ENCODE assay signal across 10 cellular contexts in genomic region chr9:110742741-110743371, GRCh38.
DNase-seq lines count a peak whose midpoint lies in the region; ATAC-seq, FAIRE-seq and TF ChIP-seq lines count a peak whose summit lies in the region.
"Had no signal": no experiment of that assay in that cellular context is flagged by ENCODE, and none has a peak within 500 bp of the region (broad histone marks: within the 10 kb centered on the region; RNA-seq: fewer than 3 reads in every experiment).

No MANE protein-coding gene starts in this region.

- no peaks in the 10 kb centered on the region for H3K79me2 ChIP-seq in keratinocyte (ENCODE audit: control insufficient read depth, insufficient read depth, low read length)

- TF ChIP-seq CTCF in body of pancreas (IDR thresholded peaks at IDR 0.05) (no peak), keratinocyte (optimal IDR thresholded peaks at IDR 0.05 in 1 of 3, IDR thresholded peaks at IDR 0.05 in 1 of 3, conservative IDR thresholded peaks at IDR 0.05 in 1 of 3; ENCODE audit: extremely low read depth in 1 of 3, insufficient read depth in 2 of 3, low read length in 3 of 3) (no peak)

- intact Hi-C loops in body of pancreas (cut with DNase I), result no loop called here

- peak overlapping the region; percentile 9 for H3K27ac ChIP-seq in HUES48 (ENCODE audit: low read depth, low read length)
- no peak overlapping the region for H3K27ac ChIP-seq in body of pancreas
- no peak overlapping the region for H3K27ac ChIP-seq in keratinocyte (ENCODE audit: control insufficient read depth, insufficient read depth, low read length)
- peak overlapping the region; percentile 3 for H3K27ac ChIP-seq in substantia nigra (ENCODE audit: low read depth, low read length, poor library complexity, severe bottlenecking)

- DNase-seq in body of pancreas (no peak), keratinocyte (ENCODE audit: low read depth, low spot score) (no peak), substantia nigra (lab: John Stamatoyannopoulos, UW) (peak in 6 of 49 donors; percentile 1 to 22 (median 8)), DMS 273 (lab: John Stamatoyannopoulos, UW; ENCODE audit: unreplicated experiment) (no peak), NCI-H2029 treated with DMSO at 0.1 percent for 48 hours (lab: John Stamatoyannopoulos, UW) (no peak)

- H3K36me3 ChIP-seq in HUES48 (ENCODE audit: control insufficient read depth, insufficient read depth, low read length) (no peaks in the 10 kb centered on the region), body of pancreas (replicated peaks in 1 of 2; ENCODE audit: insufficient read depth in 1 of 2, low read depth in 2 of 2) (no peaks in the 10 kb centered on the region), keratinocyte (ENCODE audit: control insufficient read depth in 2 of 2, extremely low read depth in 1 of 2, insufficient read depth in 2 of 2, low read length in 2 of 2) (no peaks in the 10 kb centered on the region)

- no peak for FAIRE-seq in keratinocyte (lab: Jason Lieb, UNC)

- peaks cover 14% of the 10 kb centered on the region; the same call in 1 of the 2 replicates for H3K4me1 ChIP-seq in HUES48 (ENCODE audit: control insufficient read depth, insufficient read depth, low read length)
- H3K4me1 ChIP-seq in body of pancreas, result no peaks in the 10 kb centered on the region
- peaks cover 31% of the 10 kb centered on the region for H3K4me1 ChIP-seq in keratinocyte (ENCODE audit: control insufficient read depth, extremely low read depth, insufficient read depth, low read length)

- H3K4me2 ChIP-seq in keratinocyte (ENCODE audit: control insufficient read depth, extremely low read depth, insufficient read depth, low read depth, low read length), result peak overlapping the region; percentile 44

- WGBS in body of pancreas, 2 donors, result 55 to 61% methylated on average over 8 of the region's 8 CpGs

- H3K9me1 ChIP-seq in keratinocyte (ENCODE audit: control insufficient read depth, extremely low read depth, insufficient read depth, low read length), result no peaks in the 10 kb centered on the region

- ATAC-seq in body of pancreas (peak; percentile 45), GM18873 (IDR thresholded peaks at IDR 0.05; ENCODE audit: low FRiP score, unreplicated experiment) (no peak), GM19351 (IDR thresholded peaks at IDR 0.05; ENCODE audit: unreplicated experiment) (no peak)
- ATAC-seq: stimulated activated memory B cell treated with anti-CD40 and anti-IgM and Interleukin-4, amounts not matched to agents 10 μg/mL and 1 μg/mL and 100 μg/mL, for 72 hours had no signal

- dilution Hi-C loops in keratinocyte (cut with MboI; ENCODE audit: extremely low pct_ligation_motif_present, low sequenced_read_pairs), result no loop called here

- H3K4me3 ChIP-seq in HUES48 (ENCODE audit: low read depth, low read length) (no peak overlapping the region), body of pancreas (no peak overlapping the region), keratinocyte (ENCODE audit: control insufficient read depth in 2 of 3, extremely low read depth in 1 of 3, insufficient read depth in 2 of 3, low read depth in 1 of 3, low read length in 3 of 3) (no peak overlapping the region)
- H3K4me3 ChIP-seq: lung had no signal

- no peaks in the 10 kb centered on the region for H4K20me1 ChIP-seq in keratinocyte (ENCODE audit: control insufficient read depth, extremely low read depth, insufficient read depth, low read length)

- no peak overlapping the region for H3K9ac ChIP-seq in HUES48 (ENCODE audit: low read depth, low read length)
- H3K9ac ChIP-seq in keratinocyte (ENCODE audit: control insufficient read depth, extremely low read depth, insufficient read depth, low read length), result no peak overlapping the region

- no peak for TF ChIP-seq POLR2A in body of pancreas (IDR thresholded peaks at IDR 0.05)

- H3K27me3 ChIP-seq in HUES48 (ENCODE audit: control insufficient read depth, insufficient read depth, low read length) (no peaks in the 10 kb centered on the region), body of pancreas (no peaks in the 10 kb centered on the region), keratinocyte (ENCODE audit: control insufficient read depth, extremely low read depth, insufficient read depth, low read length) (no peaks in the 10 kb centered on the region)

- H3K9me3 ChIP-seq in HUES48 (ENCODE audit: control insufficient read depth, insufficient read depth, low read length) (no peaks in the 10 kb centered on the region), body of pancreas (no peaks in the 10 kb centered on the region), keratinocyte (ENCODE audit: control insufficient read depth, low read depth, low read length) (no peaks in the 10 kb centered on the region)

- peak overlapping the region; percentile 76 for H2AFZ ChIP-seq in keratinocyte (ENCODE audit: control insufficient read depth, low read length)

Comparison
In these comparisons a context has a peak if more than half of its experiments do, and no peak if none do; other contexts are left out.
1. H3K27ac ChIP-seq: peak in HUES48 (single experiment) and substantia nigra (single experiment); none in body of pancreas (0 of 4) and keratinocyte (single experiment).